ENCODE assay signal across 23 cellular contexts in genomic region chr17:44677136-44677535, GRCh38. TPM values are rescaled to one million over a fixed set of nuclear protein-coding genes. Genes with fewer than 3 reads are reported as not detected.
DNase-seq lines count a peak whose midpoint lies in the region; ATAC-seq and TF ChIP-seq lines count a peak whose summit lies in the region.
"Had no signal": no experiment of that assay in that cellular context is flagged by ENCODE, and none has a peak within 500 bp of the region (broad histone marks: within the 10 kb centered on the region; RNA-seq: fewer than 3 reads in every experiment).

No MANE protein-coding gene starts in this region.

- H2AFZ ChIP-seq in ACC112 (ENCODE audit: low read length, unreplicated experiment) = no peak overlapping the region

- WGBS in adrenal gland, 4 donors = 73 to 96% (median 82%) methylated on average over 2 of the region's 2 CpGs
- WGBS in heart left ventricle, 4 donors = 71 to 98% (median 85%) methylated on average over 2 of the region's 2 CpGs

- TF ChIP-seq POLR2A in adrenal gland (IDR thresholded peaks at IDR 0.05) = no peak
- TF ChIP-seq POLR2A in heart left ventricle (IDR thresholded peaks at IDR 0.05) = no peak

- H3K79me2 ChIP-seq in ACC112 (ENCODE audit: control insufficient read depth, insufficient read depth, low read length, unreplicated experiment) = no peaks in the 10 kb centered on the region

- H3K9me3 ChIP-seq in adrenal gland (replicated peaks in 1 of 3) (no peaks in the 10 kb centered on the region), heart left ventricle (no peaks in the 10 kb centered on the region)
- H3K9me3 ChIP-seq: ascending aorta, left lung, mucosa of descending colon, right atrium auricular region, vagina had no signal

- no peaks in the 10 kb centered on the region for H3K9me3 Mint-ChIP-seq in HFFc6
- H3K9me3 Mint-ChIP-seq: CD8-positive, alpha-beta T cell; T-cell had no signal

- H3K36me3 ChIP-seq in ACC112 (ENCODE audit: insufficient read depth, low read length) (peaks cover 4% of the 10 kb centered on the region), adrenal gland (replicated peaks in 1 of 2) (peaks cover 0 to 23% of the 10 kb centered on the region in 2 donors), heart left ventricle (peaks cover 0 to 56% (median 45%) of the 10 kb centered on the region in 9 donors)

- H3K27ac ChIP-seq in ACC112 (ENCODE audit: low read depth, low read length) (peak overlapping the region; percentile 71), adrenal gland (no peak overlapping the region), heart left ventricle (no peak overlapping the region)
- H3K27ac ChIP-seq: ascending aorta, left lung, right atrium auricular region, vagina had no signal

- H3K27me3 ChIP-seq in ACC112 (ENCODE audit: insufficient read depth, low read length) (no peaks in the 10 kb centered on the region), adrenal gland (no peaks in the 10 kb centered on the region), heart left ventricle (no peaks in the 10 kb centered on the region)
- H3K27me3 ChIP-seq: ascending aorta, left lung, right atrium auricular region, vagina had no signal

- H3K4me3 ChIP-seq in ACC112 (ENCODE audit: low read depth, low read length) (no peak overlapping the region), choroid plexus epithelial cell (ENCODE audit: low read depth, low read length) (no peak overlapping the region), adrenal gland (no peak overlapping the region), heart left ventricle (no peak overlapping the region)
- H3K4me3 ChIP-seq: ascending aorta, K562, left lung, mucosa of descending colon, right atrium auricular region, vagina had no signal

- peak overlapping the region; percentile 32; the same call in 1 of the 2 replicates for H3K4me3 Mint-ChIP-seq in HFFc6
- H3K4me3 Mint-ChIP-seq: CD8-positive, alpha-beta T cell; T-cell had no signal

- ATAC-seq in heart left ventricle = no peak
- ATAC-seq: CD8-positive, alpha-beta T cell; K562; left lung; mucosa of descending colon; T-cell had no signal

- DNase-seq in HFFc6 (peak; percentile 51), choroid plexus epithelial cell (ENCODE audit: low read depth) (peak; percentile 34), iris pigment epithelial cell (ENCODE audit: low read depth) (peak; percentile 49), adrenal gland (no peak), NCI-H1436 treated with DMSO at 0.1 percent for 48 hours (lab: John Stamatoyannopoulos, UW) (no peak), heart left ventricle (no peak), ureter (ENCODE audit: low spot score) (no peak)
- DNase-seq: activated CD4-positive, alpha-beta T cell treated with anti-CD3 and anti-CD28 coated beads, Interleukin-2, amount 50 U/mL, for 4 hours; activated T-cell treated with anti-CD3 and anti-CD28 coated beads for 4 hours; CD8-positive, alpha-beta T cell; DMS53; left lung; mucosa of descending colon; NCI-H1930; NK-92 treated with Interleukin-12 subunit alpha and Interleukin-12 subunit beta, amount 100 ng/mL, for 24 hours; RPMI8226; stimulated activated CD4-positive, alpha-beta T cell treated with anti-CD3 and anti-CD28 coated beads, Interleukin-15, amount 100 ng/mL, for 24 hours; T-cell had no signal

- H3K4me1 ChIP-seq in ACC112 (ENCODE audit: control insufficient read depth, insufficient read depth, low read length, unreplicated experiment) = peaks cover 16% of the 10 kb centered on the region
- no peaks in the 10 kb centered on the region for H3K4me1 ChIP-seq in adrenal gland (replicated peaks in 1 of 2)
- no peaks in the 10 kb centered on the region for H3K4me1 ChIP-seq in heart left ventricle
- H3K4me1 ChIP-seq: ascending aorta, left lung, right atrium auricular region, vagina had no signal

- no peak for TF ChIP-seq CTCF in HFFc6 (IDR thresholded peaks at IDR 0.05)
- no peak for TF ChIP-seq CTCF in choroid plexus epithelial cell (conservative IDR thresholded peaks at IDR 0.05; ENCODE audit: low read depth, low read length)
- TF ChIP-seq CTCF in adrenal gland (IDR thresholded peaks at IDR 0.05) = no peak
- TF ChIP-seq CTCF in heart left ventricle (IDR thresholded peaks at IDR 0.05) = no peak

- H3K27me3 Mint-ChIP-seq in HFFc6 (ENCODE audit: insufficient read depth) = no peaks in the 10 kb centered on the region; the same call in 1 of the 2 replicates
- H3K27me3 Mint-ChIP-seq: T-cell had no signal

- H3K36me3 Mint-ChIP-seq in HFFc6 (ENCODE audit: low read depth) = peaks cover 4% of the 10 kb centered on the region; the same call in 1 of the 2 replicates

- H3K27ac Mint-ChIP-seq in HFFc6 = peak overlapping the region; percentile 64
- H3K27ac Mint-ChIP-seq: CD8-positive, alpha-beta T cell; T-cell had no signal

- H3K4me1 Mint-ChIP-seq in HFFc6 (ENCODE audit: low read depth) = peaks cover 35% of the 10 kb centered on the region
- H3K4me1 Mint-ChIP-seq: T-cell had no signal

- intact Hi-C loops in adrenal gland (cut with DNase I) = no loop called here
- intact Hi-C loops in heart left ventricle (cut with DNase I) = no loop called here

RNA-seq across cellular contexts. Expression of gene CCDC43, which starts 12.4 kb away (rescaled TPM):
- total RNA-seq in HFFc6 (2021; fragmentation: NEBNext Ultra II Directional; extraction: Animal tissue kit (Norgen Biotek cat#: 25700)) = 10 to 100 TPM; 29.4 to 33.3 (median 31.0) TPM
- total RNA-seq in adrenal gland (10 to 100 TPM; 12.4 to 25.0 (median 18.2) TPM), heart left ventricle (10 to 100 TPM; 19.0 to 32.9 (median 29.0) TPM), ureter (17.4 TPM)
- polyA plus RNA-seq in adrenal gland (10 to 100 TPM; 10.6 to 34.6 (median 11.3) TPM), heart left ventricle (10 to 100 TPM; 20.9 to 21.8 TPM)

RNA-seq across cellular contexts. Expression of gene MEIOC, which starts 20.9 kb away (rescaled TPM):
- total RNA-seq in HFFc6 (2021; fragmentation: NEBNext Ultra II Directional; extraction: Animal tissue kit (Norgen Biotek cat#: 25700)) = under 1 TPM in 2 of 6 experiments, not detected in 4; 0.09 to 0.14 TPM
- total RNA-seq in adrenal gland (not detected), heart left ventricle (not detected), ureter (not detected)
- polyA plus RNA-seq in adrenal gland (under 1 TPM in 1 of 3 donors, not detected in 2; 0.10 TPM), heart left ventricle (under 1 TPM in 1 of 2 donors, not detected in 1; 0.03 TPM)
- total RNA-seq: ascending aorta; CD8-positive, alpha-beta T cell; left lung; vagina had no signal

RNA-seq across cellular contexts. Expression of gene DBF4B, which starts 31.3 kb away (rescaled TPM):
- 10 to 100 TPM in 5 of 6 experiments, 1 to 10 TPM in 1; 5.5 to 11.9 (median 10.8) TPM for total RNA-seq in HFFc6 (2021; fragmentation: NEBNext Ultra II Directional; extraction: Animal tissue kit (Norgen Biotek cat#: 25700))
- total RNA-seq in adrenal gland (1 to 10 TPM; 2.1 to 8.1 (median 4.7) TPM), heart left ventricle (1 to 10 TPM; 1.4 to 5.3 (median 4.2) TPM), ureter (4.9 TPM)
- polyA plus RNA-seq in adrenal gland (10 to 100 TPM in 1 of 3 donors, 1 to 10 TPM in 2; 1.9 to 10.5 (median 3.7) TPM), heart left ventricle (1 to 10 TPM; 3.4 to 3.8 TPM)

Comparison
In these comparisons a context has a peak if more than half of its experiments do, and no peak if none do; other contexts are left out.
1. DNase-seq: peak in HFFc6 (single experiment), choroid plexus epithelial cell (single experiment) and iris pigment epithelial cell (single experiment); none in adrenal gland (0 of 7), NCI-H1436 treated with DMSO at 0.1 percent for 48 hours (single experiment), heart left ventricle (0 of 5) and ureter (single experiment).